In the genomic region with DNA sequence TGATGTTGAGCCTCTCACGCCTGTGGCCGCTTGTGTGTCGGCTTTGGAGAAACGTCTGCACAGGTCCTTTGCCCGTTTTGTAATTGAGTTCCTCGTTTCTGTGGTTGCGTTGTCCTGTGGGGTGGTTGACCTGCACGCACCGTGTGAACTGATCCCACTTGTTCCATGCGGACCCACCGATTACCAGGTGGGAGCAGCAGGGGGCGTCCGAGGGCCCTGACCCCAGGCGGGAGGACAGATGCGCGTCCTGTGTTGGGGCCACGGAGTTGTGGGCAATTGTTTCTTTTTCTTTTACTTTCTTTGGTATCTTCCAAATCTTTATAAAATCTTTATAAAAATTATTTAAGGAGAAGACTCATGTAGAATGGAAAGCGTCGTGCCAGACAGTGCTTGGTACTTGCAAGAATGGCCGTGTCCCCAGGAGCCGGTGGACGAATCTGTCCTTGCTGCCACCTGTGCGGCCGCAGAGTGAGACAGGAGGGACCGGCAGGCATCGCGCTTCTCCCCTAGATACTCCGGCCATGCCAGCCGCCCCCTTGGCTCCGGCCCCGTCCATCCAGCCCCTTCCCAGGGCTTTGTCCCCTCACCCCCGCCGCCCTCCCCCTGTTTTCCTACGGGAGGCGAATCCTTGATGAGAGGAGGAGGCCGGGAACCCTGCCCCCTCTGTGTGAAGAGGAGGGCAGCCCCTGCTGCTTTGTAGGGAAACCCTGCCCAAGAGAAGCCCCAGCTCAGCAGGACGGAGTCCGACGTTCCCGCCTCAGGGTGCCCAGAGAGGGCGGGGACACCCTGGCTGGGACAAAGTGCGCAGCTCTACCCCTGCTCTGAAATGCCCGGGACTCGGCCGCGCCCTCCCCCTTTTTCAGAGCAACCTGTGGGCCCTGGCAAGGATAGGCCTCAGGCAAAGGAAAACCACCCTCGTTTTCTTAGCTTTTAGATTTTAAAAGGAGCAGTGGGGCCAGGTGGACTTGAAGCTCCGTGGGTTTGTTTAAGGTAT, we compare ENCODE assay signal across 1 cellular context.
TF ChIP-seq lines count a peak whose summit lies in the region.

No MANE protein-coding gene starts in this region.

TF ChIP-seq in SK-N-SH, 30 proteins besides CTCF, POLR2A, EP300 and RAD21 (continued from another document):
- TF ChIP-seq, protein P1, sequence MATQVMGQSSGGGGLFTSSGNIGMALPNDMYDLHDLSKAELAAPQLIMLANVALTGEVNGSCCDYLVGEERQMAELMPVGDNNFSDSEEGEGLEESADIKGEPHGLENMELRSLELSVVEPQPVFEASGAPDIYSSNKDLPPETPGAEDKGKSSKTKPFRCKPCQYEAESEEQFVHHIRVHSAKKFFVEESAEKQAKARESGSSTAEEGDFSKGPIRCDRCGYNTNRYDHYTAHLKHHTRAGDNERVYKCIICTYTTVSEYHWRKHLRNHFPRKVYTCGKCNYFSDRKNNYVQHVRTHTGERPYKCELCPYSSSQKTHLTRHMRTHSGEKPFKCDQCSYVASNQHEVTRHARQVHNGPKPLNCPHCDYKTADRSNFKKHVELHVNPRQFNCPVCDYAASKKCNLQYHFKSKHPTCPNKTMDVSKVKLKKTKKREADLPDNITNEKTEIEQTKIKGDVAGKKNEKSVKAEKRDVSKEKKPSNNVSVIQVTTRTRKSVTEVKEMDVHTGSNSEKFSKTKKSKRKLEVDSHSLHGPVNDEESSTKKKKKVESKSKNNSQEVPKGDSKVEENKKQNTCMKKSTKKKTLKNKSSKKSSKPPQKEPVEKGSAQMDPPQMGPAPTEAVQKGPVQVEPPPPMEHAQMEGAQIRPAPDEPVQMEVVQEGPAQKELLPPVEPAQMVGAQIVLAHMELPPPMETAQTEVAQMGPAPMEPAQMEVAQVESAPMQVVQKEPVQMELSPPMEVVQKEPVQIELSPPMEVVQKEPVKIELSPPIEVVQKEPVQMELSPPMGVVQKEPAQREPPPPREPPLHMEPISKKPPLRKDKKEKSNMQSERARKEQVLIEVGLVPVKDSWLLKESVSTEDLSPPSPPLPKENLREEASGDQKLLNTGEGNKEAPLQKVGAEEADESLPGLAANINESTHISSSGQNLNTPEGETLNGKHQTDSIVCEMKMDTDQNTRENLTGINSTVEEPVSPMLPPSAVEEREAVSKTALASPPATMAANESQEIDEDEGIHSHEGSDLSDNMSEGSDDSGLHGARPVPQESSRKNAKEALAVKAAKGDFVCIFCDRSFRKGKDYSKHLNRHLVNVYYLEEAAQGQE (IDR thresholded peaks at IDR 0.05; ENCODE audit: low read depth, low read length): no peak
- no peak for TF ChIP-seq POLR2AphosphoS5 (IDR thresholded peaks at IDR 0.05; ENCODE audit: low read depth, low read length)
